In genomic region chr5:133265720-133266575, GRCh38 we compare ENCODE assay signal across 20 cellular contexts.
A peak's percentile ranks its signal among the peaks of the same experiment; 100 is the strongest.
DNase-seq lines count a peak whose midpoint lies in the region; ATAC-seq, FAIRE-seq and TF ChIP-seq lines count a peak whose summit lies in the region.
"Had no signal": no experiment of that assay in that cellular context is flagged by ENCODE, and none has a peak within 500 bp of the region (broad histone marks: within the 10 kb centered on the region; RNA-seq: fewer than 3 reads in every experiment).

No MANE protein-coding gene starts in this region.

- H3K9me3 Mint-ChIP-seq in astrocyte (ENCODE audit: unreplicated experiment), result peaks cover 2% of the 10 kb centered on the region
- no peaks in the 10 kb centered on the region for H3K9me3 Mint-ChIP-seq in mesothelial cell of epicardium
- H3K9me3 Mint-ChIP-seq: H9 had no signal

- no peak overlapping the region for H2AFZ ChIP-seq in astrocyte (ENCODE audit: low read depth, low read length)

- no peak overlapping the region for H3K27ac ChIP-seq in astrocyte (ENCODE audit: low read depth, low read length)
- H3K27ac ChIP-seq in spleen, result no peak overlapping the region
- H3K27ac ChIP-seq: adrenal gland, esophagus squamous epithelium, thoracic aorta had no signal

- H3K27ac Mint-ChIP-seq in astrocyte (ENCODE audit: unreplicated experiment) (no peak overlapping the region), mesothelial cell of epicardium (no peak overlapping the region)
- H3K27ac Mint-ChIP-seq: H9 had no signal

- no peak for TF ChIP-seq POLR2A in spleen (IDR thresholded peaks at IDR 0.05)

- peak; percentile 49 for DNase-seq in astrocyte (ENCODE audit: low read depth)
- DNase-seq in spleen, result peak; percentile 59
- DNase-seq in mesothelial cell of epicardium (ENCODE audit: low spot score in 2 of 2, unreplicated experiment in 2 of 2), result no peak
- DNase-seq in amniotic stem cell (lab: John Stamatoyannopoulos, UW), result no peak
- DNase-seq in NCI-H1105 (lab: John Stamatoyannopoulos, UW), result no peak
- DNase-seq: activated CD4-positive, alpha-beta T cell treated with anti-CD3 and anti-CD28 coated beads for 1 hour; activated T-cell treated with anti-CD3 and anti-CD28 coated beads for 4 hours; adrenal gland; esophagus squamous epithelium; H9; naive B cell; NCI-H1417 treated with DMSO at 0.1 percent for 48 hours; NCI-H345; OCI-M1 had no signal

- no peak for TF ChIP-seq CTCF in astrocyte (IDR thresholded peaks at IDR 0.05; ENCODE audit: insufficient read depth, low read depth, low read length)
- no peak for TF ChIP-seq CTCF in spleen (IDR thresholded peaks at IDR 0.05 in 8 of 11, conservative IDR thresholded peaks at IDR 0.05 in 3 of 11)
- no peak for TF ChIP-seq CTCF in mesothelial cell of epicardium (IDR thresholded peaks at IDR 0.05; ENCODE audit: unreplicated experiment)

- H3K9me3 ChIP-seq in astrocyte (ENCODE audit: insufficient read depth, low read depth, low read length) (no peaks in the 10 kb centered on the region), spleen (no peaks in the 10 kb centered on the region)
- H3K9me3 ChIP-seq: adrenal gland, esophagus squamous epithelium, thoracic aorta had no signal

- H3K4me1 ChIP-seq in astrocyte (ENCODE audit: insufficient read depth, low read length) (no peaks in the 10 kb centered on the region), spleen (no peaks in the 10 kb centered on the region)
- H3K4me1 ChIP-seq: adrenal gland, esophagus squamous epithelium had no signal

- no peaks in the 10 kb centered on the region for H4K20me1 ChIP-seq in astrocyte (ENCODE audit: insufficient read depth, low read length)

- FAIRE-seq in astrocyte (lab: Jason Lieb, UNC), result no peak
- FAIRE-seq: colon had no signal

- ATAC-seq in GM18511 (IDR thresholded peaks at IDR 0.05; ENCODE audit: unreplicated experiment), result peak; percentile 58
- ATAC-seq in HG02798 (IDR thresholded peaks at IDR 0.05; ENCODE audit: poor library complexity, unreplicated experiment), result peak; percentile 64
- ATAC-seq in GM18873 (IDR thresholded peaks at IDR 0.05; ENCODE audit: low FRiP score, unreplicated experiment), result no peak
- ATAC-seq: left lobe of liver had no signal

- H3K36me3 ChIP-seq in astrocyte (ENCODE audit: insufficient read depth, low read length) (no peaks in the 10 kb centered on the region), spleen (no peaks in the 10 kb centered on the region)
- H3K36me3 ChIP-seq: adrenal gland, esophagus squamous epithelium, thoracic aorta had no signal

- H3K79me2 ChIP-seq in astrocyte (ENCODE audit: insufficient read depth, low read length), result no peaks in the 10 kb centered on the region

- H3K27me3 Mint-ChIP-seq in astrocyte (ENCODE audit: low read depth, unreplicated experiment) (peaks cover 42% of the 10 kb centered on the region), mesothelial cell of epicardium (ENCODE audit: low read depth) (peaks cover 10% of the 10 kb centered on the region)

- H3K4me3 Mint-ChIP-seq in astrocyte (ENCODE audit: unreplicated experiment) (no peak overlapping the region), mesothelial cell of epicardium (no peak overlapping the region)
- H3K4me3 Mint-ChIP-seq: H9, naive B cell had no signal

- WGBS in spleen, 5 donors, result 52 to 81% (median 74%) methylated on average over 13 to 19 of the region's 19 CpGs

- no peak overlapping the region for H3K4me3 ChIP-seq in astrocyte (ENCODE audit: insufficient read depth, low read depth, low read length)
- H3K4me3 ChIP-seq in spleen, result no peak overlapping the region
- H3K4me3 ChIP-seq: adrenal gland, esophagus squamous epithelium, thoracic aorta had no signal

- H3K4me2 ChIP-seq in astrocyte (ENCODE audit: low read length), result no peak overlapping the region

- H3K4me1 Mint-ChIP-seq in astrocyte (ENCODE audit: low read depth, unreplicated experiment) (no peaks in the 10 kb centered on the region), mesothelial cell of epicardium (no peaks in the 10 kb centered on the region)
- H3K4me1 Mint-ChIP-seq: naive B cell had no signal

- intact Hi-C loops in spleen (cut with DNase I; ENCODE audit: low total_unique reads), result no loop called here

- peaks cover 16% of the 10 kb centered on the region for H3K27me3 ChIP-seq in astrocyte (ENCODE audit: insufficient read depth, low read length)
- H3K27me3 ChIP-seq in spleen (replicated peaks in 1 of 7), result peaks cover 0 to 9% (median 0%) of the 10 kb centered on the region in 7 donors
- H3K27me3 ChIP-seq: adrenal gland, esophagus squamous epithelium had no signal

- H3K36me3 Mint-ChIP-seq in astrocyte (ENCODE audit: low read depth, unreplicated experiment) (no peaks in the 10 kb centered on the region), mesothelial cell of epicardium (no peaks in the 10 kb centered on the region)
- H3K36me3 Mint-ChIP-seq: naive B cell had no signal

- H3K9ac ChIP-seq in astrocyte (ENCODE audit: low read length), result no peak overlapping the region

Comparison
In these comparisons a context has a peak if more than half of its experiments do, and no peak if none do; other contexts are left out.
1. DNase-seq: peak in astrocyte (single experiment) and spleen (single experiment); none in mesothelial cell of epicardium (0 of 2), amniotic stem cell (single experiment) and NCI-H1105 (single experiment).